In the genomic region with DNA sequence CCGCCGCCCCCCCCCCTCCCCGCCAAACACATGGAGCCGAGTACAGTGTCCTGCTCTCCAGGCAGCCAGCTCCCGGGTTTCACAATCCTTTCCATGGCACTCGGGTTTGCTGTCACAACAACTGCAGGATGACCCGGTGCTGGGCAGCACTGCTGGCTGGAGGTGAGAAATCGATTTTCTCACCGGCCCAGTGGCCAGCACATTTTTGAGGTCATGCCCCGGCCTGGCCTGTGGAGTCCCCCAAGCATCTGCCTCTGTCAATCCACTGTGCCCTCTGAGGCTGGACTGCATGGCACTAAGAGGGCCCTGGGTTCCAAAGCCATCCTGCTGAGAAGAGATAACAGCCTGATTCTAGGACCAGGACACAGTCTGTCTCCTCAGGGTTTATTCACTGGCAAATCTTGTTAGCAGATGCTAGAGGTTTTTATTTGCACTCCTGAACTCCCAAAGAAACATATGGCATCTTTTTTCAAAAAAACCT, we compare ENCODE assay signal across 11 cellular contexts.
DNase-seq lines count a peak whose midpoint lies in the region; ATAC-seq and TF ChIP-seq lines count a peak whose summit lies in the region.
"Had no signal": no experiment of that assay in that cellular context is flagged by ENCODE, and none has a peak within 500 bp of the region (broad histone marks: within the 10 kb centered on the region; RNA-seq: fewer than 3 reads in every experiment).

No MANE protein-coding gene starts in this region.

- peaks cover 41 to 46% (median 41%) of the 10 kb centered on the region in 3 donors for H3K4me1 Mint-ChIP-seq in IgD-negative memory B cell

- H3K27me3 Mint-ChIP-seq in IgD-negative memory B cell = no peaks in the 10 kb centered on the region

- H3K9me3 Mint-ChIP-seq in IgD-negative memory B cell = no peaks in the 10 kb centered on the region

- H3K4me3 Mint-ChIP-seq in IgD-negative memory B cell = peak overlapping the region in 1 of 4 donors; percentile 49

- no peak overlapping the region for H3K4me3 ChIP-seq in right lobe of liver

- H3K27ac ChIP-seq in right lobe of liver = peak overlapping the region in 2 of 3 donors; percentile 29

- H3K27ac Mint-ChIP-seq in IgD-negative memory B cell = peak overlapping the region in 2 of 3 donors; percentile 27 to 53

- no peaks in the 10 kb centered on the region for H3K9me3 ChIP-seq in right lobe of liver
- H3K9me3 ChIP-seq: Caco-2 had no signal

- H3K4me1 ChIP-seq in right lobe of liver = peaks cover 0 to 37% (median 16%) of the 10 kb centered on the region in 4 donors
- H3K4me1 ChIP-seq: Caco-2 had no signal

- no peaks in the 10 kb centered on the region for H3K27me3 ChIP-seq in right lobe of liver

- ATAC-seq in right lobe of liver = peak; percentile 80 to 90 (median 87)
- no peak for ATAC-seq in GM21381 (IDR thresholded peaks at IDR 0.05; ENCODE audit: unreplicated experiment)

- intact Hi-C loops in right lobe of liver (cut with DNase I) = no loop called here

- no peak for TF ChIP-seq POLR2A in right lobe of liver (IDR thresholded peaks at IDR 0.05)

- WGBS in right lobe of liver (ENCODE audit: insufficient coverage, low coverage, low lambda C conversion rate, missing lambda C conversion rate) = 40% methylated on average over 3 of the region's 10 CpGs

- H3K36me3 Mint-ChIP-seq in IgD-negative memory B cell = no peaks in the 10 kb centered on the region

- DNase-seq in AG20443 (ENCODE audit: low spot score) (peak; percentile 82), astrocyte of the hippocampus (ENCODE audit: low read depth, low spot score) (peak; percentile 24), right lobe of liver (peak; percentile 85 to 95 (median 93)), NOMO-1 (lab: John Stamatoyannopoulos, UW; ENCODE audit: unreplicated experiment in 2 of 2) (no peak), DMS114 treated with DMSO at 0.1 percent for 48 hours (lab: John Stamatoyannopoulos, UW; ENCODE audit: unreplicated experiment) (no peak), islet precursor cell (no peak)
- DNase-seq: activated naive CD4-positive, alpha-beta T cell treated with Interleukin-2 at 50 U/mL for 16 hours; Caco-2; erythroblast had no signal

- TF ChIP-seq CTCF in right lobe of liver (IDR thresholded peaks at IDR 0.05) = no peak

- no peaks in the 10 kb centered on the region for H3K36me3 ChIP-seq in right lobe of liver

Comparison
In these comparisons a context has a peak if more than half of its experiments do, and no peak if none do; other contexts are left out.
1. DNase-seq: peak in AG20443 (single experiment), astrocyte of the hippocampus (single experiment) and right lobe of liver (3 of 3); none in NOMO-1 (0 of 2), DMS114 treated with DMSO at 0.1 percent for 48 hours (single experiment) and islet precursor cell (single experiment).